14 cellular contexts compared by ENCODE assay signal in genomic region chr20:46122071-46122470, GRCh38. TPM values are rescaled to one million over a fixed set of nuclear protein-coding genes. Genes with fewer than 3 reads are reported as not detected.
DNase-seq lines count a peak whose midpoint lies in the region; ATAC-seq and TF ChIP-seq lines count a peak whose summit lies in the region.
"Had no signal": no experiment of that assay in that cellular context is flagged by ENCODE, and none has a peak within 500 bp of the region (broad histone marks: within the 10 kb centered on the region; RNA-seq: fewer than 3 reads in every experiment).

No MANE protein-coding gene starts in this region.

- no peak for ATAC-seq in HG03442 (IDR thresholded peaks at IDR 0.05; ENCODE audit: unreplicated experiment)
- ATAC-seq: gastrocnemius medialis, upper lobe of right lung had no signal

- H3K27me3 ChIP-seq in adipocyte (replicated peaks; ENCODE audit: control insufficient read depth, insufficient read depth, low read length) (no peaks in the 10 kb centered on the region), subcutaneous abdominal adipose tissue (ENCODE audit: control insufficient read depth in 5 of 5, insufficient read depth in 4 of 5, low read length in 5 of 5) (no peaks in the 10 kb centered on the region)
- H3K27me3 ChIP-seq: gastrocnemius medialis, upper lobe of right lung had no signal

- peak overlapping the region; percentile 18; the same call in 1 of the 2 replicates for H3K4me3 Mint-ChIP-seq in HFFc6
- H3K4me3 Mint-ChIP-seq: activated T-cell treated with anti-CD3 and anti-CD28 coated beads, Interleukin-2, amount 50 U/mL, for 24 hours; brain had no signal

- DNase-seq in HFFc6 (peak; percentile 19), adipocyte (ENCODE audit: low read depth) (peak; percentile 7), glomerular visceral epithelial cell (ENCODE audit: extremely low spot score) (peak; percentile 85), NCI-H510A (lab: John Stamatoyannopoulos, UW) (no peak)
- DNase-seq in activated CD4-positive, alpha-beta T cell treated with anti-CD3 and anti-CD28 coated beads, Interleukin-2, amount 50 U/mL, for 4 hours: no peak
- DNase-seq: activated T-cell treated with anti-CD3 and anti-CD28 coated beads, Interleukin-2, amount 50 U/mL, for 24 hours; gastrocnemius medialis; SHP77; upper lobe of right lung; WERI-Rb-1 had no signal

- no peak overlapping the region for H3K27ac Mint-ChIP-seq in HFFc6
- H3K27ac Mint-ChIP-seq: activated T-cell treated with anti-CD3 and anti-CD28 coated beads, Interleukin-2, amount 50 U/mL, for 24 hours; brain had no signal

- H3K4me3 ChIP-seq in adipocyte (ENCODE audit: low read length) (peak overlapping the region; percentile 33), subcutaneous abdominal adipose tissue (ENCODE audit: low read depth in 1 of 5, low read length in 5 of 5) (peak overlapping the region in 2 of 5 donors; percentile 7 to 25)
- H3K4me3 ChIP-seq: gastrocnemius medialis, upper lobe of right lung had no signal

- TF ChIP-seq CTCF in HFFc6 (IDR thresholded peaks at IDR 0.05): no peak

- H3K36me3 Mint-ChIP-seq in HFFc6 (ENCODE audit: low read depth): no peaks in the 10 kb centered on the region
- H3K36me3 Mint-ChIP-seq: brain had no signal

- H3K9ac ChIP-seq in adipocyte (ENCODE audit: low read length) (no peak overlapping the region), subcutaneous abdominal adipose tissue (ENCODE audit: low read length in 5 of 5) (no peak overlapping the region)
- H3K9ac ChIP-seq: KMS-11 had no signal

- H3K4me1 ChIP-seq in adipocyte (ENCODE audit: control insufficient read depth, insufficient read depth, low read length): peaks cover 22% of the 10 kb centered on the region
- peaks cover 8 to 55% (median 42%) of the 10 kb centered on the region in 5 donors for H3K4me1 ChIP-seq in subcutaneous abdominal adipose tissue (ENCODE audit: control insufficient read depth in 5 of 5, insufficient read depth in 5 of 5, low read length in 5 of 5)

- H3K9me3 ChIP-seq in adipocyte (ENCODE audit: control insufficient read depth, low read length) (no peaks in the 10 kb centered on the region), subcutaneous abdominal adipose tissue (ENCODE audit: control insufficient read depth in 5 of 5, low read length in 5 of 5) (no peaks in the 10 kb centered on the region)
- H3K9me3 ChIP-seq: gastrocnemius medialis, upper lobe of right lung had no signal

- H3K27me3 Mint-ChIP-seq in HFFc6 (ENCODE audit: insufficient read depth): peaks cover 14% of the 10 kb centered on the region

- no peaks in the 10 kb centered on the region for H3K9me3 Mint-ChIP-seq in HFFc6
- H3K9me3 Mint-ChIP-seq: activated T-cell treated with anti-CD3 and anti-CD28 coated beads, Interleukin-2, amount 50 U/mL, for 24 hours had no signal

- H3K4me1 Mint-ChIP-seq in HFFc6 (ENCODE audit: low read depth): peaks cover 10% of the 10 kb centered on the region
- H3K4me1 Mint-ChIP-seq: brain had no signal

- peak overlapping the region; percentile 88 for H3K27ac ChIP-seq in subcutaneous abdominal adipose tissue (ENCODE audit: low read depth, low read length)
- H3K27ac ChIP-seq: KMS-11, upper lobe of right lung, WERI-Rb-1 had no signal

- peaks cover 9% of the 10 kb centered on the region for H3K36me3 ChIP-seq in adipocyte (ENCODE audit: control insufficient read depth, insufficient read depth, low read length, severe bottlenecking)
- peaks cover 0 to 48% (median 34%) of the 10 kb centered on the region in 5 donors for H3K36me3 ChIP-seq in subcutaneous abdominal adipose tissue (ENCODE audit: control insufficient read depth in 5 of 5, insufficient read depth in 5 of 5, low read length in 5 of 5)
- H3K36me3 ChIP-seq: gastrocnemius medialis, WERI-Rb-1 had no signal

RNA-seq across cellular contexts. Expression of gene CD40, which starts 4.0 kb away (rescaled TPM):
- 1 to 10 TPM in 2 of 6 experiments, under 1 TPM in 4; 0.34 to 3.6 (median 0.62) TPM for total RNA-seq in HFFc6 (2021; fragmentation: NEBNext Ultra II Directional; extraction: Animal tissue kit (Norgen Biotek cat#: 25700))

RNA-seq across cellular contexts. Expression of gene NCOA5, which starts 32.3 kb away (rescaled TPM):
- total RNA-seq in HFFc6 (2021; fragmentation: NEBNext Ultra II Directional; extraction: Animal tissue kit (Norgen Biotek cat#: 25700)): 10 to 100 TPM; 15.3 to 25.1 (median 23.2) TPM

Comparison
In these comparisons a context has a peak if more than half of its experiments do, and no peak if none do; other contexts are left out.
1. DNase-seq: peak in HFFc6 (single experiment), adipocyte (single experiment) and glomerular visceral epithelial cell (single experiment); none in NCI-H510A (single experiment) and activated CD4-positive, alpha-beta T cell treated with anti-CD3 and anti-CD28 coated beads, Interleukin-2, amount 50 U/mL, for 4 hours (0 of 2).